In genomic region chr19:6683971-6684370, GRCh38 we compare ENCODE assay signal across 1 cellular context.
TF ChIP-seq lines count a peak whose summit lies in the region.

No MANE protein-coding gene starts in this region.

TF ChIP-seq in K562, 482 proteins besides CTCF, POLR2A, EP300 and RAD21:
- TF ChIP-seq PCBP1 (IDR thresholded peaks at IDR 0.05; ENCODE audit: low read depth, low read length, poor library complexity, severe bottlenecking) (no peak), ID3 (CRISPR knock-in tag; IDR thresholded peaks at IDR 0.05) (no peak), ID3 (tag; IDR thresholded peaks at IDR 0.05) (peak; percentile 92)
